ENCODE assay signal across 1 cellular context in the genomic region with DNA sequence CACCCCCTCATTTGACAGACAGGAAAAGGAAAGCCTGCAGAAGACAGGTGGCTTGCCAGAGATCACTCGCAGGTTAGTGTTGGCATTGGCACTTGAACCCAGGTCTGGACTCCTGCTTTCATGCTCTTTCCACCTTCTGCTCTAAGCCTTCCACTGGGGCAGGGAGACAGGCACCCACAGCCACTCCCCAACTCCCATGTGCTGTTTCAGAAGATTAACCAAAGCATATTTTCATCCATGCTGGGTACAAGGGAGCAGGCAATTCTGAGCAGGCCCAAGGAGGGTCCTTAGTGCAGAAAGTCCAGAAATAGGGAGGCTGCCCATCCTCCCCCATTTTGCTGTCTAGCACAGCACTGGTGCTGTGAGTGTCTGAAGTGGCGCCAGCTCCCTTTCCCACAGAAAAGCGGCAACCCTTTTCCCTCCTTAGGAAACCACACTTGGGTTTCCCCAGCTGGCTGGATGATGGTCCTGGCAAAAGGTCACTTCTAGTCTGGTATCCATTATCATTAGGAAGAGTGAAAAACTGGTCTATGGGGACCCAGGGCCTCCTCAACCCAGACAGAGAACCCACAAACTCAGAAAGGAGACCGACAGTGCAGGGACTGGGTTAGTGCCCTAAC.
TF ChIP-seq lines count a peak whose summit lies in the region.

No MANE protein-coding gene starts in this region.

TF ChIP-seq in IMR-90, 13 proteins besides CTCF, POLR2A, EP300 and RAD21:
- TF ChIP-seq NFE2L2 (IDR thresholded peaks at IDR 0.05; ENCODE audit: low read depth, low read length) = no peak
- no peak for TF ChIP-seq MXI1 (IDR thresholded peaks at IDR 0.05; ENCODE audit: borderline replicate concordance, low read depth, low read length)
- TF ChIP-seq MAFK (IDR thresholded peaks at IDR 0.05; ENCODE audit: low read depth, low read length) = no peak
- TF ChIP-seq, protein P1, sequence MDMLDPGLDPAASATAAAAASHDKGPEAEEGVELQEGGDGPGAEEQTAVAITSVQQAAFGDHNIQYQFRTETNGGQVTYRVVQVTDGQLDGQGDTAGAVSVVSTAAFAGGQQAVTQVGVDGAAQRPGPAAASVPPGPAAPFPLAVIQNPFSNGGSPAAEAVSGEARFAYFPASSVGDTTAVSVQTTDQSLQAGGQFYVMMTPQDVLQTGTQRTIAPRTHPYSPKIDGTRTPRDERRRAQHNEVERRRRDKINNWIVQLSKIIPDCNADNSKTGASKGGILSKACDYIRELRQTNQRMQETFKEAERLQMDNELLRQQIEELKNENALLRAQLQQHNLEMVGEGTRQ (IDR thresholded peaks at IDR 0.05; ENCODE audit: low read depth, low read length) = no peak
- no peak for TF ChIP-seq RFX5 (IDR thresholded peaks at IDR 0.05; ENCODE audit: low read depth, low read length)
- TF ChIP-seq FOS (IDR thresholded peaks at IDR 0.05; ENCODE audit: low read depth, low read length) = no peak
